1 cellular context compared by ENCODE assay signal in genomic region chr3:8641472-8641871, GRCh38.
TF ChIP-seq lines count a peak whose summit lies in the region.

No MANE protein-coding gene starts in this region.

TF ChIP-seq in HepG2, 621 proteins besides CTCF, POLR2A, EP300 and RAD21:
- TF ChIP-seq ZNF598 (CRISPR knock-in tag; IDR thresholded peaks at IDR 0.05; ENCODE audit: borderline replicate concordance) (no peak), ZNF775 (CRISPR knock-in tag; IDR thresholded peaks at IDR 0.05; ENCODE audit: borderline replicate concordance) (no peak), FUBP1 (CRISPR knock-in tag; IDR thresholded peaks at IDR 0.05; ENCODE audit: borderline replicate concordance) (no peak)
